In genomic region chr13:99086869-99087129, GRCh38 we compare ENCODE assay signal across 8 cellular contexts.
DNase-seq lines count a peak whose midpoint lies in the region; TF ChIP-seq lines count a peak whose summit lies in the region.

No MANE protein-coding gene starts in this region.

- H3K4me3 Mint-ChIP-seq in HFFc6: peak overlapping the region; percentile 28; the same call in 1 of the 2 replicates

- H3K27ac Mint-ChIP-seq in HFFc6: no peak overlapping the region

- H4K20me1 ChIP-seq in OCI-LY7 (ENCODE audit: insufficient read depth, low read length): no peaks in the 10 kb centered on the region

- H3K27me3 ChIP-seq in kidney epithelial cell (ENCODE audit: control insufficient read depth, insufficient read depth, low read length): no peaks in the 10 kb centered on the region

- H3K4me2 ChIP-seq in OCI-LY7 (ENCODE audit: low read length): peak overlapping the region; percentile 95

- TF ChIP-seq CTCF in GM12875 (IDR thresholded peaks at IDR 0.05; ENCODE audit: borderline replicate concordance, insufficient read depth, low read depth, low read length) (no peak), HFFc6 (IDR thresholded peaks at IDR 0.05) (no peak), OCI-LY7 (conservative IDR thresholded peaks at IDR 0.05; ENCODE audit: low read length) (no peak), kidney epithelial cell (IDR thresholded peaks at IDR 0.05; ENCODE audit: insufficient read depth, low read length, poor library complexity, severe bottlenecking) (no peak)

- no peak for DNase-seq in HFFc6
- DNase-seq in OCI-LY7 (ENCODE audit: low spot score): no peak
- no peak for DNase-seq in kidney epithelial cell (ENCODE audit: low read depth)
- DNase-seq in stimulated activated CD8-positive, alpha-beta memory T cell treated with anti-CD3 and anti-CD28 coated beads, Interleukin-15, amount 100 ng/mL, for 24 hours (ENCODE audit: low read depth): peak; percentile 17
- DNase-seq in DMS 273 treated with DMSO at 0.1 percent for 48 hours (lab: John Stamatoyannopoulos, UW): no peak
- DNase-seq in D341Med (ENCODE audit: low spot score): no peak

- peaks cover 8% of the 10 kb centered on the region for H3K27me3 Mint-ChIP-seq in HFFc6 (ENCODE audit: insufficient read depth)

- H2AFZ ChIP-seq in OCI-LY7 (ENCODE audit: low read length): peak overlapping the region; percentile 97; the same call in 1 of the 2 replicates

- H3K9me3 ChIP-seq in OCI-LY7 (ENCODE audit: low read length): no peaks in the 10 kb centered on the region

- intact Hi-C loops in OCI-LY7 (cut with micrococcal nuclease; ENCODE audit: unreplicated experiment): loop anchor here (2.0 to 5.0 kb wide), 2 partner anchors 36 to 416 kb away; partner anchors contain the start of gene TM9SF2

- H3K27ac ChIP-seq in OCI-LY7 (ENCODE audit: low read depth, low read length, poor library complexity, severe bottlenecking) (peak overlapping the region; percentile 84), angular gyrus (ENCODE audit: low read depth, low read length) (peak overlapping the region; percentile 89)

- BruUV-seq in OCI-LY7 (replicated peaks; lab: Mats Ljungman, UMichigan): no TSS peak

- peaks cover 19% of the 10 kb centered on the region for H3K4me1 Mint-ChIP-seq in HFFc6 (ENCODE audit: low read depth)

- H3K4me1 ChIP-seq in OCI-LY7 (ENCODE audit: insufficient read depth, low read length, poor library complexity, severe bottlenecking): peaks cover 31% of the 10 kb centered on the region

- H3K36me3 ChIP-seq in OCI-LY7 (ENCODE audit: insufficient read depth, low read length) (no peaks in the 10 kb centered on the region), kidney epithelial cell (ENCODE audit: control insufficient read depth, insufficient read depth, low read length) (no peaks in the 10 kb centered on the region)

- POLR2A ChIA-PET in OCI-LY7 (lab: Charles Lee): no interaction called here

- no peaks in the 10 kb centered on the region for H3K9me2 ChIP-seq in OCI-LY7 (ENCODE audit: insufficient read depth, low read length)

- H3K4me3 ChIP-seq in GM12875 (ENCODE audit: low read depth, low read length): peak overlapping the region; percentile 54
- peak overlapping the region; percentile 82 for H3K4me3 ChIP-seq in OCI-LY7 (ENCODE audit: low read depth, low read length, poor library complexity, severe bottlenecking)
- peak overlapping the region; percentile 80 for H3K4me3 ChIP-seq in kidney epithelial cell (ENCODE audit: low read depth, low read length)

- peaks cover 26% of the 10 kb centered on the region; the same call in 1 of the 2 replicates for H3K79me2 ChIP-seq in OCI-LY7 (ENCODE audit: insufficient read depth, low read depth, low read length)

- CTCF ChIA-PET in OCI-LY7 (lab: Charles Lee; ENCODE audit: unreplicated experiment): no interaction called here

- no peaks in the 10 kb centered on the region for H3K9me3 Mint-ChIP-seq in HFFc6

- H3K36me3 Mint-ChIP-seq in HFFc6 (ENCODE audit: low read depth): no peaks in the 10 kb centered on the region
